8 cellular contexts compared by ENCODE assay signal in genomic region chr4:153318696-153319320, GRCh38. TPM values are rescaled to one million over a fixed set of nuclear protein-coding genes. Genes with fewer than 3 reads are reported as not detected.
DNase-seq lines count a peak whose midpoint lies in the region; ATAC-seq and TF ChIP-seq lines count a peak whose summit lies in the region.

No MANE protein-coding gene starts in this region.

- intact Hi-C loops in esophagus muscularis mucosa (cut with DNase I), result loop anchor here (1.0 kb wide), 2 partner anchors 112 to 176 kb away; no protein-coding TSS in a partner anchor

- no peak overlapping the region for H3K4me2 ChIP-seq in neural progenitor cell

- peak; percentile 66 to 80 (median 76) for TF ChIP-seq CTCF in esophagus muscularis mucosa (IDR thresholded peaks at IDR 0.05)
- peak; percentile 83 for TF ChIP-seq CTCF in neural progenitor cell (IDR thresholded peaks at IDR 0.05)

- no peak overlapping the region for H3K9ac ChIP-seq in neural progenitor cell

- peak; percentile 52 for ATAC-seq in GM19023 (IDR thresholded peaks at IDR 0.05; ENCODE audit: unreplicated experiment)
- ATAC-seq in HG02970 (IDR thresholded peaks at IDR 0.05; ENCODE audit: low FRiP score, unreplicated experiment), result no peak
- no peak for ATAC-seq in GM21447 (IDR thresholded peaks at IDR 0.05; ENCODE audit: unreplicated experiment)

- H3K27me3 Mint-ChIP-seq in neural progenitor cell (ENCODE audit: insufficient read depth, low read depth), result no peaks in the 10 kb centered on the region

- 66% methylated on average over 2 of the region's 2 CpGs for WGBS in esophagus muscularis mucosa

- DNase-seq in Caki2 (ENCODE audit: low read depth) (peak; percentile 35), M059J (ENCODE audit: low read depth) (peak; percentile 59), SW480 (ENCODE audit: low spot score) (peak; percentile 33), esophagus muscularis mucosa (ENCODE audit: extremely low spot score) (no peak), neural progenitor cell (ENCODE audit: low spot score) (peak; percentile 58)

- H3K27ac ChIP-seq in esophagus muscularis mucosa (replicated peaks in 1 of 4) (no peak overlapping the region), neural progenitor cell (no peak overlapping the region)

- TF ChIP-seq POLR2A in esophagus muscularis mucosa (IDR thresholded peaks at IDR 0.05; ENCODE audit: low read depth), result no peak

- no peaks in the 10 kb centered on the region for H3F3A ChIP-seq in neural progenitor cell (ENCODE audit: low read depth)

- no peak overlapping the region for H2AFZ ChIP-seq in neural progenitor cell (replicated peaks)

- H3K36me3 Mint-ChIP-seq in neural progenitor cell, result peaks cover 40% of the 10 kb centered on the region

- peaks cover 6% of the 10 kb centered on the region for H3K4me1 Mint-ChIP-seq in neural progenitor cell

- H3K27ac Mint-ChIP-seq in neural progenitor cell, result no peak overlapping the region

- H3K79me2 ChIP-seq in neural progenitor cell (ENCODE audit: low read depth), result no peaks in the 10 kb centered on the region

- in situ Hi-C loops in Caki2 (cut with HindIII; ENCODE audit: low pct_unique_long_range_greater_than_20kb, low sequenced_read_pairs), result no loop called here

- no peaks in the 10 kb centered on the region for H3K9me3 ChIP-seq in esophagus muscularis mucosa
- H3K9me3 ChIP-seq in neural progenitor cell (ENCODE audit: low read depth), result no peaks in the 10 kb centered on the region

- no peaks in the 10 kb centered on the region for H4K20me1 ChIP-seq in neural progenitor cell (ENCODE audit: low read depth)

- no peak for TF ChIP-seq EP300 in esophagus muscularis mucosa (IDR thresholded peaks at IDR 0.05)

- H3K27me3 ChIP-seq in esophagus muscularis mucosa (no peaks in the 10 kb centered on the region), neural progenitor cell (no peaks in the 10 kb centered on the region)

- H3K9me3 Mint-ChIP-seq in neural progenitor cell, result no peaks in the 10 kb centered on the region

- H3K4me3 ChIP-seq in esophagus muscularis mucosa (no peak overlapping the region), neural progenitor cell (no peak overlapping the region)

- H3K36me3 ChIP-seq in esophagus muscularis mucosa (peaks cover 0 to 66% (median 40%) of the 10 kb centered on the region in 4 donors), neural progenitor cell (peaks cover 10% of the 10 kb centered on the region)

- H3K4me1 ChIP-seq in esophagus muscularis mucosa, result no peaks in the 10 kb centered on the region
- no peaks in the 10 kb centered on the region for H3K4me1 ChIP-seq in neural progenitor cell

- no peak overlapping the region for H3K4me3 Mint-ChIP-seq in neural progenitor cell

RNA-seq across cellular contexts. Expression of gene MND1, which starts 25.7 kb away (rescaled TPM):
- 11.2 and 16.9 TPM in 2 replicates for total RNA-seq in Caki2 (2014; rRNA removed; shearing (Covaris generic); ENCODE audit: low replicate concordance)
- 9.2 and 18.4 TPM in 2 replicates for total RNA-seq in M059J (2014; rRNA removed; shearing (Covaris generic))
- total RNA-seq in esophagus muscularis mucosa (under 1 TPM in 1 of 4 donors, not detected in 3; 0.99 TPM), neural progenitor cell (ENCODE audit: low replicate concordance) (42.2 and 74.6 TPM in 2 replicates)
